Comparison of ENCODE assay signal across 10 cellular contexts in the genomic region with DNA sequence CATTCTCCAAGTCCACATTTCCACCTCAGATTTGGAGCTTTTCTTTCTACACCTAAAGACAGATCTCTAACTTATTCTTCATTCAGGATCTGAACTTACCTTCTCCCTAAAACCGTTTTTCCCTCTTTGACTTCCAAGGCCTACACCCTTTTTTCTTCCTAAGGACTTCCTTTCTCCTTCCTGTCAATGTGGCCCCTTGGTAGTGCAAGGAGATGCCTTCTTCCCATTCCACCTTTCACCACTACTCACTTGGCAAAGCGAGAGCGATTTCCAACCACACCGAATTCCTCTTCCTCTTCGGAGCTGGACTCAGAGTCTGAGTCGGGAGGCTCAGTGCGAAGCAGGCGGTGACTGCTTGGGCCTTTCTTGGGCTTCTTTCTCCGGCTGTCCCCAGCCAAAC. TPM values are rescaled to one million over a fixed set of nuclear protein-coding genes. Genes with fewer than 3 reads are reported as not detected.
DNase-seq lines count a peak whose midpoint lies in the region; ATAC-seq and TF ChIP-seq lines count a peak whose summit lies in the region.
"Had no signal": no experiment of that assay in that cellular context is flagged by ENCODE, and none has a peak within 500 bp of the region (broad histone marks: within the 10 kb centered on the region; RNA-seq: fewer than 3 reads in every experiment).

No MANE protein-coding gene starts in this region.

- no peaks in the 10 kb centered on the region for H3K9me3 Mint-ChIP-seq in naive thymus-derived CD8-positive, alpha-beta T cell

- peak overlapping the region; percentile 93 for H3K9ac ChIP-seq in BLaER1

- no peaks in the 10 kb centered on the region for H3K27me3 ChIP-seq in BLaER1

- POLR2A ChIA-PET in naive thymus-derived CD8-positive, alpha-beta T cell (lab: Charles Lee): no interaction called here

- H3K9me3 ChIP-seq in BLaER1: no peaks in the 10 kb centered on the region

- H3K4me1 Mint-ChIP-seq in naive thymus-derived CD8-positive, alpha-beta T cell: peaks cover 30 to 47% (median 44%) of the 10 kb centered on the region in 4 donors

- H3K36me3 ChIP-seq in BLaER1: peaks cover 41% of the 10 kb centered on the region

- 0 out of 2 replicates have a peak overlapping the region, but pooled peaks have one; percentile 93 for H3K27ac ChIP-seq in BLaER1

- peak overlapping the region; percentile 81 to 94 (median 90) for H3K4me3 Mint-ChIP-seq in naive thymus-derived CD8-positive, alpha-beta T cell

- no peak for DNase-seq in Jurkat, Clone E6-1 (ENCODE audit: low read depth, low spot score)
- DNase-seq in cardiac fibroblast (ENCODE audit: low read depth in 2 of 2) (no peak), cerebellum (ENCODE audit: low spot score) (no peak)
- DNase-seq in naive thymus-derived CD8-positive, alpha-beta T cell: no peak
- DNase-seq: NCI-H526 treated with DMSO at 0.1 percent for 48 hours had no signal

- H3K4me2 ChIP-seq in BLaER1: peak overlapping the region; percentile 96

- H4K20me1 ChIP-seq in BLaER1: peaks cover 50% of the 10 kb centered on the region

- no peak for ATAC-seq in naive thymus-derived CD8-positive, alpha-beta T cell
- no peak for ATAC-seq in GM18498 (IDR thresholded peaks at IDR 0.05; ENCODE audit: unreplicated experiment)
- ATAC-seq in HG03108 (IDR thresholded peaks at IDR 0.05; ENCODE audit: unreplicated experiment): no peak
- ATAC-seq in HG03095 (IDR thresholded peaks at IDR 0.05; ENCODE audit: unreplicated experiment): no peak
- ATAC-seq: esophagus mucosa had no signal

- peaks cover 29% of the 10 kb centered on the region for H3K4me1 ChIP-seq in BLaER1

- peak overlapping the region; percentile 79 for H3K4me3 ChIP-seq in BLaER1
- H3K4me3 ChIP-seq in Jurkat, Clone E6-1 (ENCODE audit: low read length): peak overlapping the region; percentile 75
- H3K4me3 ChIP-seq in cardiac fibroblast (replicated peaks in 1 of 2; ENCODE audit: low read depth in 2 of 2, low read length in 2 of 2): peak overlapping the region; percentile 86 to 95

- H3K27ac Mint-ChIP-seq in naive thymus-derived CD8-positive, alpha-beta T cell: peak overlapping the region; percentile 11 to 95 (median 90)

- H3K27me3 Mint-ChIP-seq in naive thymus-derived CD8-positive, alpha-beta T cell: no peaks in the 10 kb centered on the region

- peaks cover 0 to 45% (median 0%) of the 10 kb centered on the region in 3 donors for H3K36me3 Mint-ChIP-seq in naive thymus-derived CD8-positive, alpha-beta T cell

- TF ChIP-seq CTCF in cardiac fibroblast (IDR thresholded peaks at IDR 0.05; ENCODE audit: low read depth, low read length): no peak

RNA-seq across cellular contexts. Expression of a gene that starts 1.3 kb away (rescaled TPM):
- polyA plus RNA-seq in Jurkat, Clone E6-1 (2012; ENCODE audit: insufficient read depth, insufficient read length): 36.3 TPM
- 10 to 100 TPM; 75.9 to 81.2 TPM for total RNA-seq in naive thymus-derived CD8-positive, alpha-beta T cell
- polyA plus RNA-seq in naive thymus-derived CD8-positive, alpha-beta T cell: 10 to 100 TPM; 88.7 to 99.5 (median 94.6) TPM
- 29.3 TPM for total RNA-seq in cerebellum

RNA-seq across cellular contexts. Expression of a gene that starts 46.0 kb away (rescaled TPM):
- polyA plus RNA-seq in Jurkat, Clone E6-1 (2012; ENCODE audit: insufficient read depth, insufficient read length): not detected
- total RNA-seq in naive thymus-derived CD8-positive, alpha-beta T cell: not detected
- polyA plus RNA-seq in naive thymus-derived CD8-positive, alpha-beta T cell: not detected
- total RNA-seq in cerebellum: not detected
- total RNA-seq: esophagus mucosa had no signal

RNA-seq across cellular contexts. Expression of a gene that starts 49.5 kb away (rescaled TPM):
- polyA plus RNA-seq in Jurkat, Clone E6-1 (2012; ENCODE audit: insufficient read depth, insufficient read length): 65.4 TPM
- 10 to 100 TPM; 27.8 to 33.9 TPM for total RNA-seq in naive thymus-derived CD8-positive, alpha-beta T cell
- 10 to 100 TPM; 66.4 to 68.0 (median 66.7) TPM for polyA plus RNA-seq in naive thymus-derived CD8-positive, alpha-beta T cell
- total RNA-seq in cerebellum: 32.7 TPM
